15 cellular contexts compared by ENCODE assay signal in the genomic region with DNA sequence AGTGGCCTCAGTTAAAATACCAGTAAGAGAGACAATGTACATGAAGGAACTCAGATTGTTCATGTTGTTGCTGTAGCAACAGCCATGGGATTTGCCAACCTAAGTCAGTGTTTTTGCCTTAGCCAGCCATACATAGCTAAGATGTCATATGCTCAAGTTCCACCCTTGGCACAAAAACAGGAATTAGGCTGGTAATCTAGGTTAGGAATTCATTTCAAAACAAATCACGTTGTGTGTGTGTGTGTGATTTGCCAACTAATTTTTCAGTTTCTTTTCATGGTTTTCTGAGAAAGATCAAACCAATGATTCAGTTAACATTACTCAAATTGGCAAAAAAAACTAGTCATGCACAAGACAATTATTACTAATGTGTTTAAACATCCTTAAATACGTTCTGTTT.
A peak's percentile ranks its signal among the peaks of the same experiment; 100 is the strongest.
DNase-seq lines count a peak whose midpoint lies in the region; ATAC-seq, FAIRE-seq and TF ChIP-seq lines count a peak whose summit lies in the region.
"Had no signal": no experiment of that assay in that cellular context is flagged by ENCODE, and none has a peak within 500 bp of the region (broad histone marks: within the 10 kb centered on the region; RNA-seq: fewer than 3 reads in every experiment).

No MANE protein-coding gene starts in this region.

- no peaks in the 10 kb centered on the region for H3K36me3 Mint-ChIP-seq in activated T-cell treated with anti-CD3 and anti-CD28 coated beads, Interleukin-2, amount 50 U/mL, for 72 hours (ENCODE audit: insufficient read depth in 2 of 2)
- H3K36me3 Mint-ChIP-seq: immature natural killer cell; naive thymus-derived CD8-positive, alpha-beta T cell had no signal

- peak; percentile 74 to 91 for ATAC-seq in activated T-cell treated with anti-CD3 and anti-CD28 coated beads, Interleukin-2, amount 50 U/mL, for 72 hours (replicated peaks in 1 of 2)
- ATAC-seq in SK-N-SH treated with all-trans-retinoic acid at 6 μM for 48 hours (peak; percentile 77), GM19023 (IDR thresholded peaks at IDR 0.05; ENCODE audit: unreplicated experiment) (no peak)
- ATAC-seq: naive thymus-derived CD8-positive, alpha-beta T cell had no signal

- H3K27me3 Mint-ChIP-seq in activated T-cell treated with anti-CD3 and anti-CD28 coated beads, Interleukin-2, amount 50 U/mL, for 72 hours (ENCODE audit: low read depth) = peaks cover 52% of the 10 kb centered on the region
- H3K27me3 Mint-ChIP-seq: B cell had no signal

- TF ChIP-seq CTCF in suprapubic skin (IDR thresholded peaks at IDR 0.05) = no peak

- no peak for FAIRE-seq in urothelium cell line (lab: Jason Lieb, UNC)

- H3K36me3 ChIP-seq in suprapubic skin = no peaks in the 10 kb centered on the region

- 19% methylated on average over 2 of the region's 2 CpGs for WGBS in suprapubic skin

- peak in 1 of 2 donors; percentile 1 for DNase-seq in activated T-cell treated with anti-CD3 and anti-CD28 coated beads, Interleukin-2, amount 50 U/mL, for 72 hours
- DNase-seq in activated T-cell treated with anti-CD3 and anti-CD28 coated beads, Interleukin-2, amount 50 U/mL, for 48 hours = no peak
- DNase-seq in fibroblast of peridontal ligament (ENCODE audit: extremely low read depth) (peak; percentile 96), suprapubic skin (ENCODE audit: low spot score in 2 of 2) (no peak), urothelium cell line (ENCODE audit: low spot score) (no peak), kidney glomerular epithelial cell (lab: John Stamatoyannopoulos, UW) (no peak)
- DNase-seq: GF-D8; immature natural killer cell; naive thymus-derived CD8-positive, alpha-beta T cell; NCI-H2029; PC-9 had no signal

- H3K4me1 ChIP-seq in suprapubic skin = peaks cover 10% of the 10 kb centered on the region

- peak overlapping the region; percentile 12 for H3K27ac ChIP-seq in suprapubic skin
- H3K27ac ChIP-seq: epithelial cell of prostate, PC-9 had no signal

- H3K4me3 ChIP-seq in suprapubic skin = no peak overlapping the region
- H3K4me3 ChIP-seq: PC-9 had no signal

- H3K27ac Mint-ChIP-seq in activated T-cell treated with anti-CD3 and anti-CD28 coated beads, Interleukin-2, amount 50 U/mL, for 72 hours = no peak overlapping the region
- H3K27ac Mint-ChIP-seq: B cell; immature natural killer cell; naive thymus-derived CD8-positive, alpha-beta T cell had no signal

- no peak for TF ChIP-seq EP300 in suprapubic skin (IDR thresholded peaks at IDR 0.05)

- no peaks in the 10 kb centered on the region for H3K9me3 ChIP-seq in suprapubic skin

- TF ChIP-seq POLR2A in suprapubic skin (IDR thresholded peaks at IDR 0.05) = no peak

- peak overlapping the region in 1 of 2 donors; percentile 59 for H3K4me3 Mint-ChIP-seq in activated T-cell treated with anti-CD3 and anti-CD28 coated beads, Interleukin-2, amount 50 U/mL, for 72 hours
- H3K4me3 Mint-ChIP-seq: B cell; immature natural killer cell; naive thymus-derived CD8-positive, alpha-beta T cell had no signal

- H3K9me3 Mint-ChIP-seq in activated T-cell treated with anti-CD3 and anti-CD28 coated beads, Interleukin-2, amount 50 U/mL, for 72 hours = no peaks in the 10 kb centered on the region
- H3K9me3 Mint-ChIP-seq: immature natural killer cell; naive thymus-derived CD8-positive, alpha-beta T cell had no signal

- H3K4me1 Mint-ChIP-seq in activated T-cell treated with anti-CD3 and anti-CD28 coated beads, Interleukin-2, amount 50 U/mL, for 72 hours (ENCODE audit: low read depth) = peaks cover 5% of the 10 kb centered on the region
- H3K4me1 Mint-ChIP-seq: B cell; immature natural killer cell; naive thymus-derived CD8-positive, alpha-beta T cell had no signal

- H3K27me3 ChIP-seq in suprapubic skin = no peaks in the 10 kb centered on the region

TF ChIP-seq in SK-N-SH treated with all-trans-retinoic acid at 6 μM for 48 hours, 23 proteins besides CTCF, POLR2A, EP300 and RAD21:
- no peak for TF ChIP-seq BACH2 (CRISPR knock-in tag; IDR thresholded peaks at IDR 0.05; ENCODE audit: borderline replicate concordance)
- 0 out of 2 replicates have a peak, but pooled peaks have one; percentile 14 for TF ChIP-seq ISL1 (CRISPR knock-in tag; IDR thresholded peaks at IDR 0.05)
